Comparison of ENCODE assay signal across 12 cellular contexts in genomic region chr17:81028506-81028858, GRCh38. TPM values are rescaled to one million over a fixed set of nuclear protein-coding genes. Genes with fewer than 3 reads are reported as not detected.
A peak's percentile ranks its signal among the peaks of the same experiment; 100 is the strongest.
DNase-seq lines count a peak whose midpoint lies in the region; ATAC-seq, FAIRE-seq and TF ChIP-seq lines count a peak whose summit lies in the region.
"Had no signal": no experiment of that assay in that cellular context is flagged by ENCODE, and none has a peak within 500 bp of the region (broad histone marks: within the 10 kb centered on the region; RNA-seq: fewer than 3 reads in every experiment).

No MANE protein-coding gene starts in this region.

- TF ChIP-seq EP300 in HepG2 (IDR thresholded peaks at IDR 0.05; ENCODE audit: low read depth in 2 of 2, low read length in 2 of 2) (no peak), HepG2 (CRISPR knock-in tag; IDR thresholded peaks at IDR 0.05; ENCODE audit: borderline replicate concordance) (no peak)

- CTCF ChIA-PET in HepG2 (lab: Yijun Ruan, JAX; ENCODE audit: low intra/inter-chr PET ratio, low total read pairs) = no interaction called here
- CTCF ChIA-PET in CD4-positive, alpha-beta memory T cell (lab: Charles Lee; ENCODE audit: partially characterized antibody) = no interaction called here

- peaks cover 7 to 17% of the 10 kb centered on the region in 2 donors for H3K27me3 Mint-ChIP-seq in CD4-positive, alpha-beta memory T cell

- TF ChIP-seq RAD21 in HepG2 (CRISPR knock-in tag; IDR thresholded peaks at IDR 0.05) = no peak

- H3K36me3 ChIP-seq in RWPE2 (ENCODE audit: low read depth) (no peaks in the 10 kb centered on the region), HepG2 (replicated peaks in 1 of 2; ENCODE audit: control insufficient read depth in 1 of 2, insufficient read depth in 2 of 2, low read length in 2 of 2) (no peaks in the 10 kb centered on the region), spleen (peaks cover 0 to 4% (median 0%) of the 10 kb centered on the region in 6 donors)
- no peaks in the 10 kb centered on the region for H3K36me3 ChIP-seq in CD4-positive, alpha-beta memory T cell (ENCODE audit: insufficient read depth, low read length)

- ATAC-seq in RWPE2 (ENCODE audit: low read depth) = no peak
- ATAC-seq in HepG2 = no peak
- no peak for ATAC-seq in GM18498 (IDR thresholded peaks at IDR 0.05; ENCODE audit: unreplicated experiment)
- ATAC-seq: K562 had no signal

- H3K4me1 ChIP-seq in RWPE2 (ENCODE audit: insufficient read depth, poor library complexity, severe bottlenecking) (no peaks in the 10 kb centered on the region), HepG2 (ENCODE audit: insufficient read depth, low read length) (peaks cover 73% of the 10 kb centered on the region), spleen (peaks cover 6 to 46% (median 33%) of the 10 kb centered on the region in 6 donors)
- peaks cover 8% of the 10 kb centered on the region for H3K4me1 ChIP-seq in CD4-positive, alpha-beta memory T cell (ENCODE audit: insufficient read depth, low read length)

- POLR2A ChIA-PET in HepG2 (lab: Yijun Ruan, JAX) = interaction anchor here (1.8 kb wide), 1 partner anchor 9 kb away, joined by 5 read pairs; no protein-coding TSS in a partner anchor
- POLR2A ChIA-PET in CD4-positive, alpha-beta memory T cell (lab: Charles Lee; ENCODE audit: partially characterized antibody) = interaction anchor here (0.6 kb wide), 1 partner anchor 82 kb away, joined by 3 read pairs; no protein-coding TSS in a partner anchor

- H3K79me2 ChIP-seq in HepG2 (ENCODE audit: insufficient read depth, low read length) = no peaks in the 10 kb centered on the region

- TF ChIP-seq CTCF in RWPE2 (IDR thresholded peaks at IDR 0.05; ENCODE audit: poor library complexity, severe bottlenecking) (no peak), HepG2 (CRISPR knock-in tag; IDR thresholded peaks at IDR 0.05) (no peak), spleen (IDR thresholded peaks at IDR 0.05 in 8 of 11, conservative IDR thresholded peaks at IDR 0.05 in 3 of 11) (no peak)

- no peak overlapping the region for H3K9ac ChIP-seq in HepG2 (ENCODE audit: insufficient read depth, low read depth, low read length)

- no peak overlapping the region for H2AFZ ChIP-seq in HepG2 (ENCODE audit: low read length)

- 0 out of 2 replicates have a peak, but pooled peaks cover 2% of the 10 kb centered on the region for H4K20me1 ChIP-seq in HepG2 (ENCODE audit: insufficient read depth, low read length)

- H3K27me3 ChIP-seq in RWPE2 (ENCODE audit: insufficient read depth, poor library complexity, severe bottlenecking) (peaks cover 22% of the 10 kb centered on the region), HepG2 (ENCODE audit: control insufficient read depth in 1 of 2, insufficient read depth in 2 of 2, low read length in 2 of 2) (peaks cover 17 to 39% of the 10 kb centered on the region in 2 experiments; a peak in 4 of 5 replicates), spleen (replicated peaks in 1 of 7) (peaks cover 0 to 76% (median 15%) of the 10 kb centered on the region in 7 donors)
- no peaks in the 10 kb centered on the region for H3K27me3 ChIP-seq in CD4-positive, alpha-beta memory T cell (ENCODE audit: insufficient read depth, low read length)

- peaks cover 6 to 12% (median 9%) of the 10 kb centered on the region in 4 donors for H3K4me1 Mint-ChIP-seq in CD4-positive, alpha-beta memory T cell

- H3K27ac ChIP-seq in RWPE2 (ENCODE audit: poor library complexity, severe bottlenecking) (no peak overlapping the region), HepG2 (ENCODE audit: extremely low read length, insufficient read depth, low read length) (no peak overlapping the region), spleen (no peak overlapping the region)
- no peak overlapping the region for H3K27ac ChIP-seq in CD4-positive, alpha-beta memory T cell (ENCODE audit: low read depth, low read length)

- H3K4me3 Mint-ChIP-seq in CD4-positive, alpha-beta memory T cell = no peak overlapping the region

- in situ Hi-C loops in HepG2 (cut with HindIII; ENCODE audit: extremely low pct_ligation_motif_present, low pct_unique_long_range_greater_than_20kb) = no loop called here

- no TSS peak for BruUV-seq in HepG2 (replicated peaks; lab: Mats Ljungman, UMichigan)

- FAIRE-seq in H54 (lab: Jason Lieb, UNC) = no peak
- FAIRE-seq in HepG2 (lab: Jason Lieb, UNC) = no peak
- FAIRE-seq: HTR-8/SVneo, K562 had no signal

- intact Hi-C loops in HepG2 (cut with micrococcal nuclease; ENCODE audit: unreplicated experiment) = no loop called here
- intact Hi-C loops in spleen (cut with DNase I; ENCODE audit: low total_unique reads) = loop anchor here (10.0 kb wide), 1 partner anchor 66 kb away; no protein-coding TSS in a partner anchor
- intact Hi-C loops in CD4-positive, alpha-beta memory T cell (cut with micrococcal nuclease) = no loop called here

- no peak overlapping the region for H3K27ac Mint-ChIP-seq in CD4-positive, alpha-beta memory T cell

- H3K4me2 ChIP-seq in HepG2 (ENCODE audit: low read depth, low read length) = no peak overlapping the region

- H3K4me3 ChIP-seq in RWPE2 (ENCODE audit: severe bottlenecking) = no peak overlapping the region
- no peak overlapping the region for H3K4me3 ChIP-seq in HepG2 (replicated peaks in 1 of 3; ENCODE audit: insufficient read depth in 1 of 3, low read depth in 2 of 3, low read length in 3 of 3)
- no peak overlapping the region for H3K4me3 ChIP-seq in spleen
- no peak overlapping the region for H3K4me3 ChIP-seq in CD4-positive, alpha-beta memory T cell (ENCODE audit: low read length in 2 of 2)
- H3K4me3 ChIP-seq: K562 had no signal

- WGBS in HepG2 (ENCODE audit: low lambda C conversion rate) = 20% methylated on average over 2 of the region's 12 CpGs
- 13 to 32% (median 31%) methylated on average over 9 to 12 of the region's 12 CpGs for WGBS in spleen, 5 donors

- no peaks in the 10 kb centered on the region for H3K9me3 ChIP-seq in RWPE2 (ENCODE audit: severe bottlenecking)
- H3K9me3 ChIP-seq in HepG2 (ENCODE audit: low read length) = no peaks in the 10 kb centered on the region
- peaks cover 0 to 7% (median 0%) of the 10 kb centered on the region in 8 donors for H3K9me3 ChIP-seq in spleen
- no peaks in the 10 kb centered on the region for H3K9me3 ChIP-seq in CD4-positive, alpha-beta memory T cell (ENCODE audit: control insufficient read depth in 1 of 2, low read length in 2 of 2)

- H3K9me3 Mint-ChIP-seq in CD4-positive, alpha-beta memory T cell = no peaks in the 10 kb centered on the region

- H3K36me3 Mint-ChIP-seq in CD4-positive, alpha-beta memory T cell = peaks cover 0 to 2% of the 10 kb centered on the region in 2 donors

- TF ChIP-seq POLR2A in H54 (IDR thresholded peaks at IDR 0.05; ENCODE audit: low read depth, low read length) (0 out of 2 replicates have a peak, but pooled peaks have one; percentile 26), HepG2 (IDR thresholded peaks at IDR 0.05; ENCODE audit: insufficient read depth in 1 of 2, low read depth in 2 of 2, low read length in 2 of 2) (no peak), spleen (IDR thresholded peaks at IDR 0.05) (no peak)

- DNase-seq in H54 (ENCODE audit: insufficient read length, low spot score) (no peak), RWPE2 (ENCODE audit: low spot score) (peak; percentile 61), HepG2 (ENCODE audit: low spot score) (no peak), spleen (peak; percentile 64), DMS53 treated with DMSO at 0.1 percent for 48 hours (lab: John Stamatoyannopoulos, UW; ENCODE audit: unreplicated experiment) (no peak)
- no peak for DNase-seq in CD4-positive, alpha-beta memory T cell
- DNase-seq: EL, NCI-H1048, NCI-H345 had no signal

RNA-seq across cellular contexts. Expression of gene BAIAP2, which starts 6.5 kb away (rescaled TPM):
- total RNA-seq in HepG2 (2016; rRNA removed; fragmentation: Illumina TruSeq; extraction: Trizol) (16.3 and 22.5 TPM in 2 replicates), spleen (10 to 100 TPM; 12.7 to 33.2 (median 23.4) TPM)
- 8.5 and 9.9 TPM in 2 replicates for total RNA-seq in HepG2 (2016; cell fraction: cytosol; rRNA removed; fragmentation: Illumina TruSeq; extraction: Trizol; ENCODE audit: low read depth)
- 15.1 and 19.9 TPM in 2 replicates for total RNA-seq in HepG2 (2016; cell fraction: insoluble cytoplasmic fraction; rRNA removed; fragmentation: Illumina TruSeq; extraction: Trizol)
- total RNA-seq in HepG2 (2016; cell fraction: membrane; rRNA removed; fragmentation: Illumina TruSeq; extraction: Trizol) = 11.6 and 11.8 TPM in 2 replicates
- total RNA-seq in HepG2 (2016; cell fraction: nucleus; rRNA removed; fragmentation: Illumina TruSeq; extraction: Trizol) = 15.9 and 21.1 TPM in 2 replicates
- polyA plus RNA-seq in HepG2 (2011; rRNA removed) (24.0 and 29.8 TPM in 2 replicates), spleen (10 to 100 TPM in 1 of 3 donors, 1 to 10 TPM in 2; 2.8 to 11.8 (median 4.4) TPM)
- 14.8 and 22.5 TPM in 2 replicates for polyA plus RNA-seq in HepG2 (2011; cell fraction: cytosol; rRNA removed)
- 101 and 122 TPM in 2 replicates for polyA plus RNA-seq in HepG2 (2011; cell fraction: nucleus; rRNA removed)
- 34.4 and 34.9 TPM in 2 replicates for polyA plus RNA-seq in HepG2 (2012)
- polyA plus RNA-seq in HepG2 (2016; cell fraction: cytosol; fragmentation: Illumina TruSeq; extraction: Trizol; ENCODE audit: low read depth) = 3.9 and 4.4 TPM in 2 replicates
- 14.7 and 22.4 TPM in 2 replicates for polyA plus RNA-seq in HepG2 (2016; cell fraction: insoluble cytoplasmic fraction; fragmentation: Illumina TruSeq; extraction: Trizol; ENCODE audit: low read depth)
- polyA plus RNA-seq in HepG2 (2016; cell fraction: membrane; fragmentation: Illumina TruSeq; extraction: Trizol; ENCODE audit: low read depth) = 6.8 and 8.2 TPM in 2 replicates
- polyA plus RNA-seq in HepG2 (2016; cell fraction: nucleus; fragmentation: Illumina TruSeq; extraction: Trizol; ENCODE audit: insufficient read depth, low read depth) = 38.9 and 40.0 TPM in 2 replicates
- polyA minus RNA-seq in HepG2 (2011; rRNA and poly(A)+ RNA removed; ENCODE audit: low replicate concordance) = 6.9 and 34.6 TPM in 2 replicates
- polyA minus RNA-seq in HepG2 (2011; cell fraction: cytosol; rRNA and poly(A)+ RNA removed) = 19.5 and 20.5 TPM in 2 replicates
- polyA minus RNA-seq in HepG2 (2011; cell fraction: nucleus; rRNA and poly(A)+ RNA removed) = 51.2 and 56.7 TPM in 2 replicates
- 1 to 10 TPM; 5.4 to 7.2 TPM for total RNA-seq in CD4-positive, alpha-beta memory T cell
- polyA plus RNA-seq in CD4-positive, alpha-beta memory T cell = 1 to 10 TPM; 2.1 to 5.6 TPM

RNA-seq across cellular contexts. Expression of gene CHMP6, which starts 36.8 kb away (rescaled TPM):
- total RNA-seq in HepG2 (2016; rRNA removed; fragmentation: Illumina TruSeq; extraction: Trizol) (24.2 and 24.6 TPM in 2 replicates), spleen (10 to 100 TPM; 23.0 to 35.7 (median 31.5) TPM)
- 5.9 and 6.6 TPM in 2 replicates for total RNA-seq in HepG2 (2016; cell fraction: cytosol; rRNA removed; fragmentation: Illumina TruSeq; extraction: Trizol; ENCODE audit: low read depth)
- 24.5 and 25.5 TPM in 2 replicates for total RNA-seq in HepG2 (2016; cell fraction: insoluble cytoplasmic fraction; rRNA removed; fragmentation: Illumina TruSeq; extraction: Trizol)
- 14.7 and 15.5 TPM in 2 replicates for total RNA-seq in HepG2 (2016; cell fraction: membrane; rRNA removed; fragmentation: Illumina TruSeq; extraction: Trizol)
- 12.8 and 13.9 TPM in 2 replicates for total RNA-seq in HepG2 (2016; cell fraction: nucleus; rRNA removed; fragmentation: Illumina TruSeq; extraction: Trizol)
- polyA plus RNA-seq in HepG2 (2011; rRNA removed) (11.1 and 17.7 TPM in 2 replicates), spleen (10 to 100 TPM; 24.0 to 41.1 (median 25.4) TPM)
- polyA plus RNA-seq in HepG2 (2011; cell fraction: cytosol; rRNA removed) = 14.2 and 21.6 TPM in 2 replicates
- 31.7 and 32.3 TPM in 2 replicates for polyA plus RNA-seq in HepG2 (2011; cell fraction: nucleus; rRNA removed)
- polyA plus RNA-seq in HepG2 (2012) = 10.1 and 14.6 TPM in 2 replicates
- polyA plus RNA-seq in HepG2 (2016; cell fraction: cytosol; fragmentation: Illumina TruSeq; extraction: Trizol; ENCODE audit: low read depth) = 8.4 and 9.7 TPM in 2 replicates
- 42.4 and 45.1 TPM in 2 replicates for polyA plus RNA-seq in HepG2 (2016; cell fraction: insoluble cytoplasmic fraction; fragmentation: Illumina TruSeq; extraction: Trizol; ENCODE audit: low read depth)
- polyA plus RNA-seq in HepG2 (2016; cell fraction: membrane; fragmentation: Illumina TruSeq; extraction: Trizol; ENCODE audit: low read depth) = 14.8 and 17.6 TPM in 2 replicates
- polyA plus RNA-seq in HepG2 (2016; cell fraction: nucleus; fragmentation: Illumina TruSeq; extraction: Trizol; ENCODE audit: insufficient read depth, low read depth) = 34.7 and 37.8 TPM in 2 replicates
- 6.7 and 18.8 TPM in 2 replicates for polyA minus RNA-seq in HepG2 (2011; rRNA and poly(A)+ RNA removed; ENCODE audit: low replicate concordance)
- polyA minus RNA-seq in HepG2 (2011; cell fraction: cytosol; rRNA and poly(A)+ RNA removed) = 8.2 and 11.1 TPM in 2 replicates
- 20.0 and 22.4 TPM in 2 replicates for polyA minus RNA-seq in HepG2 (2011; cell fraction: nucleus; rRNA and poly(A)+ RNA removed)
- 10 to 100 TPM; 41.4 to 42.3 TPM for total RNA-seq in CD4-positive, alpha-beta memory T cell
- polyA plus RNA-seq in CD4-positive, alpha-beta memory T cell = 10 to 100 TPM; 36.7 to 48.7 TPM

Comparison
In these comparisons a context has a peak if more than half of its experiments do, and no peak if none do; other contexts are left out.
1. DNase-seq: peak in RWPE2 (single experiment) and spleen (single experiment); none in H54 (single experiment), HepG2 (single experiment), DMS53 treated with DMSO at 0.1 percent for 48 hours (single experiment) and CD4-positive, alpha-beta memory T cell (0 of 5).